Comparison of ENCODE assay signal across 1 cellular context in the genomic region with DNA sequence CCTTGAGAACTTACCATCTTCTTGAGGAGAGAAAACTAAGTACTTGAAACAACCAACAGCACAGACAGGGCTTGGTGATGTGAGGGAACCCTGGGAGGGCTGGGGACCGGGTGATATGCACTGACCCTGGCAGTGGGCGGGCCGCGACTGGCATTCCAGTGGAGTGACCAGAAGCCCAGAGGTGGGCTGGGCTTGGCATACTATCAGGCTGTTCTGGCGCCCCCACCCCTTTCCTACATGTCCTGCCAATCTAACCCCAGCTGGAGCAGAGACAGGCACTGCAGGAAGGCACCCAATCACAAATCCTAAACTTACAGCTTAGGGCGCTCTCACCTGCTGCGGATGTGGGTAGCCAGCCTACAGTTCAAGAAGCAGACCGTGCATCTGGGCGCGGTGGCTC.
A peak's percentile ranks its signal among the peaks of the same experiment; 100 is the strongest.
TF ChIP-seq lines count a peak whose summit lies in the region.

No MANE protein-coding gene starts in this region.

TF ChIP-seq in Ishikawa, 13 proteins besides CTCF, POLR2A, EP300 and RAD21 (continued from another document):
- TF ChIP-seq, protein P1, sequence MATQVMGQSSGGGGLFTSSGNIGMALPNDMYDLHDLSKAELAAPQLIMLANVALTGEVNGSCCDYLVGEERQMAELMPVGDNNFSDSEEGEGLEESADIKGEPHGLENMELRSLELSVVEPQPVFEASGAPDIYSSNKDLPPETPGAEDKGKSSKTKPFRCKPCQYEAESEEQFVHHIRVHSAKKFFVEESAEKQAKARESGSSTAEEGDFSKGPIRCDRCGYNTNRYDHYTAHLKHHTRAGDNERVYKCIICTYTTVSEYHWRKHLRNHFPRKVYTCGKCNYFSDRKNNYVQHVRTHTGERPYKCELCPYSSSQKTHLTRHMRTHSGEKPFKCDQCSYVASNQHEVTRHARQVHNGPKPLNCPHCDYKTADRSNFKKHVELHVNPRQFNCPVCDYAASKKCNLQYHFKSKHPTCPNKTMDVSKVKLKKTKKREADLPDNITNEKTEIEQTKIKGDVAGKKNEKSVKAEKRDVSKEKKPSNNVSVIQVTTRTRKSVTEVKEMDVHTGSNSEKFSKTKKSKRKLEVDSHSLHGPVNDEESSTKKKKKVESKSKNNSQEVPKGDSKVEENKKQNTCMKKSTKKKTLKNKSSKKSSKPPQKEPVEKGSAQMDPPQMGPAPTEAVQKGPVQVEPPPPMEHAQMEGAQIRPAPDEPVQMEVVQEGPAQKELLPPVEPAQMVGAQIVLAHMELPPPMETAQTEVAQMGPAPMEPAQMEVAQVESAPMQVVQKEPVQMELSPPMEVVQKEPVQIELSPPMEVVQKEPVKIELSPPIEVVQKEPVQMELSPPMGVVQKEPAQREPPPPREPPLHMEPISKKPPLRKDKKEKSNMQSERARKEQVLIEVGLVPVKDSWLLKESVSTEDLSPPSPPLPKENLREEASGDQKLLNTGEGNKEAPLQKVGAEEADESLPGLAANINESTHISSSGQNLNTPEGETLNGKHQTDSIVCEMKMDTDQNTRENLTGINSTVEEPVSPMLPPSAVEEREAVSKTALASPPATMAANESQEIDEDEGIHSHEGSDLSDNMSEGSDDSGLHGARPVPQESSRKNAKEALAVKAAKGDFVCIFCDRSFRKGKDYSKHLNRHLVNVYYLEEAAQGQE (IDR thresholded peaks at IDR 0.05; ENCODE audit: low read depth), result no peak
- TF ChIP-seq, protein P2, sequence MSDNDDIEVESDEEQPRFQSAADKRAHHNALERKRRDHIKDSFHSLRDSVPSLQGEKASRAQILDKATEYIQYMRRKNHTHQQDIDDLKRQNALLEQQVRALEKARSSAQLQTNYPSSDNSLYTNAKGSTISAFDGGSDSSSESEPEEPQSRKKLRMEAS (IDR thresholded peaks at IDR 0.05), result no peak
- TF ChIP-seq TCF12 (IDR thresholded peaks at IDR 0.05; ENCODE audit: low read depth) (0 out of 2 replicates have a peak, but pooled peaks have one; percentile 33), FOXM1 (IDR thresholded peaks at IDR 0.05; ENCODE audit: borderline replicate concordance, low read depth) (no peak), CEBPB (IDR thresholded peaks at IDR 0.05) (no peak)
